ENCODE assay signal across 13 cellular contexts in the genomic region with DNA sequence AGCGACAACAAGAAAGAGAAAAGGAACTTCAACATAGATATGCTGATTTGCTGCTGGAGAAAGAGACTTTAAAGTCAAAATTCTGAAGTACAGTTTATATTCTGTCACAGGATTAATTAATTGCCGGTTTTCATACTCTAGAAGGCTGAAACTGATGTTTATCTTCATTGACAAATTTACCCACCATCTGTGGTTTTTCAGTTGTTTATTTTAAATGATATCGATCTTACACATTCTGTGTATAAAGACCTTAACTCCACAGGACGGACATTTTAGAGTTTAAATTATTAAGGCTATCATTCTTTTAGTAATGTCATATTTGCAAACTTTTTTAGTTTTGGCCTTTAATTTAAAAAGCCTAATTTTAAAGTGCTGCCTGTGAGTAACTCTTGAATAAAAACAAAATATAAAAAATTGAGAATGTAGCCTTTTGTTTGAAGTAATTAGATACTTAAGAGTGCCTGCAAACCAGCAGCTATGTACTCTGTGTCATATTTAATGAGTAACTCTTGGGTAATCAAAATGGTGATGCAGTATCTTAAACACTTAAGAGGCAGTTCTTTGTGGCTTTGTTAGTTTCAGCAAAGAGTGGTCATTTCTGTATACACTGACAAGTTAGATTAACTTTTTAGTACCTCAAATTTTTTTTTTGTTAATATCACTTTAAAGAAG. TPM values are rescaled to one million over a fixed set of nuclear protein-coding genes. Genes with fewer than 3 reads are reported as not detected.
DNase-seq lines count a peak whose midpoint lies in the region; ATAC-seq and TF ChIP-seq lines count a peak whose summit lies in the region.
"Had no signal": no experiment of that assay in that cellular context is flagged by ENCODE, and none has a peak within 500 bp of the region (broad histone marks: within the 10 kb centered on the region; RNA-seq: fewer than 3 reads in every experiment).

No MANE protein-coding gene starts in this region.

- intact Hi-C loops in upper lobe of right lung (cut with DNase I): no loop called here

- H3K4me1 Mint-ChIP-seq in osteocyte (ENCODE audit: unreplicated experiment): peaks cover 5% of the 10 kb centered on the region

- H3K27ac ChIP-seq in RWPE1: no peak overlapping the region
- no peak overlapping the region for H3K27ac ChIP-seq in upper lobe of right lung
- H3K27ac ChIP-seq: parathyroid adenoma, upper lobe of left lung had no signal

- peaks cover 49% of the 10 kb centered on the region for H3K36me3 Mint-ChIP-seq in osteocyte (ENCODE audit: unreplicated experiment)

- H3K36me3 ChIP-seq in upper lobe of right lung: peaks cover 36% of the 10 kb centered on the region

- H3K27ac Mint-ChIP-seq in osteocyte (ENCODE audit: unreplicated experiment): no peak overlapping the region
- H3K27ac Mint-ChIP-seq: activated naive CD8-positive, alpha-beta T cell treated with anti-CD3 and anti-CD28 coated beads, Interleukin-2, amount 10 ng/mL, durations not matched to agents 7 days and 5 days; T-helper 1 cell treated with Interleukin-12 subunit alpha and Interleukin-12 subunit beta and Interleukin-4 antibody, amounts not matched to agents 30 μg/mL and 1 μg/mL, for 36 hours had no signal

- H3K4me3 ChIP-seq in fibroblast of pulmonary artery (replicated peaks; ENCODE audit: low read depth, low read length): no peak overlapping the region
- H3K4me3 ChIP-seq in upper lobe of right lung: no peak overlapping the region
- H3K4me3 ChIP-seq: upper lobe of left lung had no signal

- H3K9me3 ChIP-seq in upper lobe of right lung: peaks cover 8% of the 10 kb centered on the region

- no peaks in the 10 kb centered on the region for H3K27me3 Mint-ChIP-seq in osteocyte (ENCODE audit: unreplicated experiment)
- H3K27me3 Mint-ChIP-seq: activated naive CD8-positive, alpha-beta T cell treated with anti-CD3 and anti-CD28 coated beads, Interleukin-2, amount 10 ng/mL, durations not matched to agents 7 days and 5 days had no signal

- TF ChIP-seq CTCF in RWPE1 (conservative IDR thresholded peaks at IDR 0.05; ENCODE audit: low read depth): no peak
- TF ChIP-seq CTCF in fibroblast of pulmonary artery (IDR thresholded peaks at IDR 0.05; ENCODE audit: low read length, missing control alignments): no peak
- no peak for TF ChIP-seq CTCF in upper lobe of right lung (IDR thresholded peaks at IDR 0.05)
- TF ChIP-seq CTCF in osteocyte (IDR thresholded peaks at IDR 0.05): no peak

- CTCF ChIA-PET in RWPE1 (lab: Yijun Ruan, JAX): interaction anchor here (0.8 to 1.7 kb wide), 2 partner anchors 9 to 29 kb away, joined by 4 to 7 read pairs; no protein-coding TSS in a partner anchor

- H3K4me1 ChIP-seq in upper lobe of right lung: peaks cover 4% of the 10 kb centered on the region

- peaks cover 10% of the 10 kb centered on the region for H3K9me3 Mint-ChIP-seq in osteocyte (ENCODE audit: unreplicated experiment)

- peak; percentile 5 for DNase-seq in NCI-H2171 treated with DMSO at 0.1 percent for 48 hours (lab: John Stamatoyannopoulos, UW)
- no peak for DNase-seq in NCI-H2171 (lab: John Stamatoyannopoulos, UW)
- peak; percentile 24 for DNase-seq in RWPE1 (ENCODE audit: low spot score)
- DNase-seq in fibroblast of pulmonary artery (ENCODE audit: low read depth): peak; percentile 56
- DNase-seq in upper lobe of right lung: no peak
- DNase-seq in osteocyte (ENCODE audit: extremely low spot score, unreplicated experiment): no peak
- DNase-seq in islet precursor cell: no peak
- DNase-seq: activated naive CD8-positive, alpha-beta T cell treated with anti-CD3 and anti-CD28 coated beads, Interleukin-2, amount 10 ng/mL, durations not matched to agents 7 days and 5 days; GDM1; upper lobe of left lung had no signal

- ATAC-seq in upper lobe of right lung (peak; percentile 58), HG03378 (IDR thresholded peaks at IDR 0.05; ENCODE audit: unreplicated experiment) (no peak)

- POLR2A ChIA-PET in RWPE1 (lab: Yijun Ruan, JAX; ENCODE audit: low non-redundant PET): no interaction called here

- H3K27me3 ChIP-seq in upper lobe of right lung: no peaks in the 10 kb centered on the region
- H3K27me3 ChIP-seq: upper lobe of left lung had no signal

- no peak overlapping the region for H3K4me3 Mint-ChIP-seq in osteocyte (ENCODE audit: unreplicated experiment)
- H3K4me3 Mint-ChIP-seq: activated naive CD8-positive, alpha-beta T cell treated with anti-CD3 and anti-CD28 coated beads, Interleukin-2, amount 10 ng/mL, durations not matched to agents 7 days and 5 days; T-helper 1 cell treated with Interleukin-12 subunit alpha and Interleukin-12 subunit beta and Interleukin-4 antibody, amounts not matched to agents 30 μg/mL and 1 μg/mL, for 36 hours had no signal

RNA-seq across cellular contexts. Expression of gene CDC5L, which starts 59.3 kb away (rescaled TPM):
- total RNA-seq in upper lobe of right lung: 17.8 TPM
- total RNA-seq in osteocyte: 22.5 and 23.1 TPM in 2 replicates

Comparison
In these comparisons a context has a peak if more than half of its experiments do, and no peak if none do; other contexts are left out.
1. DNase-seq: peak in NCI-H2171 treated with DMSO at 0.1 percent for 48 hours (single experiment), RWPE1 (single experiment) and fibroblast of pulmonary artery (single experiment); none in NCI-H2171 (single experiment), upper lobe of right lung (single experiment), osteocyte (single experiment) and islet precursor cell (single experiment).